Comparison of ENCODE assay signal across 8 cellular contexts in the genomic region with DNA sequence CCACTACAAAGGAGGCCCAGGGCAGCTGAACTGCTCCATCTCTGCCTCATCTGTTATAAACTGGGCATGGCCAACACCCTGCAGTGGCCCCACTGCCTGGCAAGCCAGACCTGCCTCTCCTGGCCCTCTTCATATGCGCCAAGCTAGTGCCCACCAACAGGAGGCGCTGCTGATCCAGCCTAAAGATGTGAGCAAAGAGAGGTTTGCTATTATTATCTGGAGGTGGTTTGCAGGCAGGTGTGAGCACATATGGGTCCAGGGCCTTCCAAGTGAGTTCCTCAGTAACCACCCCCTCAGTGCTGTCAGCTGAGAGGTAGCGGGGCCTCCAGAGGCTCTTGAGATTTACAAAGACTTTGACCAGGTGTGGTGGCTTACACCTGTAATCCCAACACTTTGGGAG.
A peak's percentile ranks its signal among the peaks of the same experiment; 100 is the strongest.
DNase-seq lines count a peak whose midpoint lies in the region; ATAC-seq and TF ChIP-seq lines count a peak whose summit lies in the region.

No MANE protein-coding gene starts in this region.

- H3K27ac ChIP-seq in OCI-LY1 (ENCODE audit: low read depth, low read length, poor library complexity, severe bottlenecking) = no peak overlapping the region

- no peak overlapping the region for H3K9ac ChIP-seq in OCI-LY1 (ENCODE audit: low read length)

- H3K79me2 ChIP-seq in OCI-LY1 (ENCODE audit: insufficient read depth, low read length) = no peaks in the 10 kb centered on the region

- H3K4me2 ChIP-seq in OCI-LY1 (ENCODE audit: low read length) = no peak overlapping the region

- no peak overlapping the region for H3K4me3 ChIP-seq in OCI-LY1 (ENCODE audit: low read depth, low read length, poor library complexity, severe bottlenecking)

- no peak overlapping the region for H3K4me3 Mint-ChIP-seq in activated T-helper 2 cell treated with anti-CD3 and anti-CD28 coated beads, Interferon-gamma antibody, Interleukin-2, Interleukin-4, amounts not matched to agents 10 μg/mL and 5 μg/mL and 100 μg/mL, durations not matched to agents 14 hours and 24 hours and 36 hours (ENCODE audit: low read depth)

- no peaks in the 10 kb centered on the region for H3K9me3 Mint-ChIP-seq in activated T-helper 2 cell treated with anti-CD3 and anti-CD28 coated beads, Interferon-gamma antibody, Interleukin-2, Interleukin-4, amounts not matched to agents 10 μg/mL and 5 μg/mL and 100 μg/mL, durations not matched to agents 14 hours and 24 hours and 36 hours

- H3K36me3 ChIP-seq in OCI-LY1 (ENCODE audit: insufficient read depth, low read length) = no peaks in the 10 kb centered on the region

- peak; percentile 51 for DNase-seq in Daoy (ENCODE audit: low read depth)
- DNase-seq in activated T-helper 2 cell treated with anti-CD3 and anti-CD28 coated beads, Interferon-gamma antibody, Interleukin-2, Interleukin-4, amounts not matched to agents 10 μg/mL and 5 μg/mL and 100 μg/mL, durations not matched to agents 14 hours and 24 hours and 36 hours (ENCODE audit: low spot score) = peak; percentile 61
- peak; percentile 11 for DNase-seq in kidney tubule cell (ENCODE audit: low spot score)
- DNase-seq in stimulated activated naive CD8-positive, alpha-beta T cell treated with anti-CD3 and anti-CD28 coated beads, Interleukin-15, Interleukin-2, amounts not matched to agents 100 U/mL and 50 U/mL, for 24 hours = peak; percentile 79
- DNase-seq in NCI-H128 (lab: John Stamatoyannopoulos, UW; ENCODE audit: unreplicated experiment) = no peak
- no peak for DNase-seq in middle frontal gyrus (ENCODE audit: extremely low spot score, low spot score)

- H3K27me3 Mint-ChIP-seq in activated T-helper 2 cell treated with anti-CD3 and anti-CD28 coated beads, Interferon-gamma antibody, Interleukin-2, Interleukin-4, amounts not matched to agents 10 μg/mL and 5 μg/mL and 100 μg/mL, durations not matched to agents 14 hours and 24 hours and 36 hours (ENCODE audit: low read depth) = no peaks in the 10 kb centered on the region

- intact Hi-C loops in activated T-helper 2 cell treated with anti-CD3 and anti-CD28 coated beads, Interferon-gamma antibody, Interleukin-2, Interleukin-4, amounts not matched to agents 10 μg/mL and 5 μg/mL and 100 μg/mL, durations not matched to agents 14 hours and 24 hours and 36 hours (cut with micrococcal nuclease) = loop anchor here (10.0 kb wide), 2 partner anchors 651 to 681 kb away; no protein-coding TSS in a partner anchor

- H3K9me2 ChIP-seq in OCI-LY1 (ENCODE audit: low read depth, low read length) = no peaks in the 10 kb centered on the region

- H3K4me1 Mint-ChIP-seq in activated T-helper 2 cell treated with anti-CD3 and anti-CD28 coated beads, Interferon-gamma antibody, Interleukin-2, Interleukin-4, amounts not matched to agents 10 μg/mL and 5 μg/mL and 100 μg/mL, durations not matched to agents 14 hours and 24 hours and 36 hours (ENCODE audit: low read depth) = peaks cover 39% of the 10 kb centered on the region

- no peaks in the 10 kb centered on the region for H3F3A ChIP-seq in OCI-LY1 (ENCODE audit: insufficient read depth, low read length)

- no peak for ATAC-seq in stimulated activated naive CD8-positive, alpha-beta T cell treated with anti-CD3 and anti-CD28 coated beads, Interleukin-15, Interleukin-2, amounts not matched to agents 100 U/mL and 50 U/mL, for 24 hours
- ATAC-seq in HG03460 (IDR thresholded peaks at IDR 0.05; ENCODE audit: unreplicated experiment) = no peak

- no peaks in the 10 kb centered on the region for H3K36me3 Mint-ChIP-seq in activated T-helper 2 cell treated with anti-CD3 and anti-CD28 coated beads, Interferon-gamma antibody, Interleukin-2, Interleukin-4, amounts not matched to agents 10 μg/mL and 5 μg/mL and 100 μg/mL, durations not matched to agents 14 hours and 24 hours and 36 hours (ENCODE audit: low read depth)

- H3K27ac Mint-ChIP-seq in activated T-helper 2 cell treated with anti-CD3 and anti-CD28 coated beads, Interferon-gamma antibody, Interleukin-2, Interleukin-4, amounts not matched to agents 10 μg/mL and 5 μg/mL and 100 μg/mL, durations not matched to agents 14 hours and 24 hours and 36 hours = no peak overlapping the region

- H2AFZ ChIP-seq in OCI-LY1 (ENCODE audit: low read length) = no peak overlapping the region

- H4K20me1 ChIP-seq in OCI-LY1 (ENCODE audit: insufficient read depth, low read length) = no peaks in the 10 kb centered on the region

- no peaks in the 10 kb centered on the region for H3K4me1 ChIP-seq in OCI-LY1 (ENCODE audit: insufficient read depth, low read length, severe bottlenecking)

- no peaks in the 10 kb centered on the region for H3K27me3 ChIP-seq in OCI-LY1 (ENCODE audit: insufficient read depth, low read length)

- peak; percentile 80 for TF ChIP-seq CTCF in OCI-LY1 (IDR thresholded peaks at IDR 0.05; ENCODE audit: low read length)

- H3K9me3 ChIP-seq in OCI-LY1 (ENCODE audit: low read length) = no peaks in the 10 kb centered on the region

Comparison
In these comparisons a context has a peak if more than half of its experiments do, and no peak if none do; other contexts are left out.
1. DNase-seq: peak in Daoy (single experiment), activated T-helper 2 cell treated with anti-CD3 and anti-CD28 coated beads, Interferon-gamma antibody, Interleukin-2, Interleukin-4, amounts not matched to agents 10 μg/mL and 5 μg/mL and 100 μg/mL, durations not matched to agents 14 hours and 24 hours and 36 hours (single experiment), kidney tubule cell (single experiment) and stimulated activated naive CD8-positive, alpha-beta T cell treated with anti-CD3 and anti-CD28 coated beads, Interleukin-15, Interleukin-2, amounts not matched to agents 100 U/mL and 50 U/mL, for 24 hours (single experiment); none in NCI-H128 (single experiment) and middle frontal gyrus (single experiment).